16 cellular contexts compared by ENCODE assay signal in genomic region chr6:25966707-25967106, GRCh38. TPM values are rescaled to one million over a fixed set of nuclear protein-coding genes. Genes with fewer than 3 reads are reported as not detected.
A peak's percentile ranks its signal among the peaks of the same experiment; 100 is the strongest.
DNase-seq lines count a peak whose midpoint lies in the region; ATAC-seq, FAIRE-seq and TF ChIP-seq lines count a peak whose summit lies in the region.
"Had no signal": no experiment of that assay in that cellular context is flagged by ENCODE, and none has a peak within 500 bp of the region (broad histone marks: within the 10 kb centered on the region; RNA-seq: fewer than 3 reads in every experiment).

No MANE protein-coding gene starts in this region.

- peaks cover 58% of the 10 kb centered on the region for H3K4me1 ChIP-seq in ACC112 (ENCODE audit: control insufficient read depth, insufficient read depth, low read length, unreplicated experiment)
- H3K4me1 ChIP-seq in CD8-positive, alpha-beta memory T cell (ENCODE audit: insufficient read depth, low read length) = peaks cover 62% of the 10 kb centered on the region
- peaks cover 87% of the 10 kb centered on the region for H3K4me1 ChIP-seq in lower lobe of right lung
- H3K4me1 ChIP-seq in tibial nerve = peaks cover 0 to 79% (median 46%) of the 10 kb centered on the region in 4 donors

- H3K27ac Mint-ChIP-seq in CD8-positive, alpha-beta memory T cell = peak overlapping the region; percentile 19 to 90 (median 80)
- H3K27ac Mint-ChIP-seq in activated CD8-positive, alpha-beta T cell treated with anti-CD3 and anti-CD28 coated beads for 36 hours = peak overlapping the region; percentile 21

- POLR2A ChIA-PET in CD8-positive, alpha-beta memory T cell (lab: Charles Lee) = interaction anchor here (1.1 kb wide), 1 partner anchor 26 kb away, joined by 4 read pairs; no protein-coding TSS in a partner anchor
- POLR2A ChIA-PET in activated CD8-positive, alpha-beta T cell treated with anti-CD3 and anti-CD28 coated beads for 36 hours (lab: Charles Lee) = interaction anchor here (0.9 to 1.4 kb wide), 4 partner anchors 9 to 54 kb away, joined by 3 to 10 read pairs (median 3); a partner anchor contains a TSS

- H3K4me3 Mint-ChIP-seq in CD8-positive, alpha-beta memory T cell = peak overlapping the region; percentile 55 to 87 (median 79)
- H3K4me3 Mint-ChIP-seq in activated CD8-positive, alpha-beta T cell treated with anti-CD3 and anti-CD28 coated beads for 36 hours = peak overlapping the region; percentile 42

- H3K4me1 Mint-ChIP-seq in CD8-positive, alpha-beta memory T cell = peaks cover 73 to 92% (median 90%) of the 10 kb centered on the region in 3 donors
- peaks cover 69% of the 10 kb centered on the region for H3K4me1 Mint-ChIP-seq in activated CD8-positive, alpha-beta T cell treated with anti-CD3 and anti-CD28 coated beads for 36 hours (ENCODE audit: low read depth)

- no peak for DNase-seq in CD8-positive, alpha-beta memory T cell
- DNase-seq in activated CD8-positive, alpha-beta T cell treated with anti-CD3 and anti-CD28 coated beads for 36 hours = no peak
- DNase-seq in lower lobe of right lung (no peak), tibial nerve (ENCODE audit: low spot score in 2 of 2) (no peak), pons (ENCODE audit: low spot score) (no peak), GM12891 (ENCODE audit: insufficient read length, low spot score) (no peak)
- DNase-seq in effector CD4-positive, alpha-beta T cell = no peak
- DNase-seq: dermis blood vessel endothelial cell, KBM-7, NCI-H146, NCI-H510A, Peyer's patch, uterus had no signal

- no peak for TF ChIP-seq EP300 in tibial nerve (IDR thresholded peaks at IDR 0.05)

- H3K27me3 ChIP-seq in ACC112 (ENCODE audit: insufficient read depth, low read length) = no peaks in the 10 kb centered on the region
- H3K27me3 ChIP-seq in CD8-positive, alpha-beta memory T cell (ENCODE audit: insufficient read depth, low read length, poor library complexity, severe bottlenecking) = no peaks in the 10 kb centered on the region
- no peaks in the 10 kb centered on the region for H3K27me3 ChIP-seq in lower lobe of right lung (ENCODE audit: low read depth)
- no peaks in the 10 kb centered on the region for H3K27me3 ChIP-seq in tibial nerve
- H3K27me3 ChIP-seq: Peyer's patch, uterus had no signal

- FAIRE-seq in GM12891 (lab: Jason Lieb, UNC) = no peak

- no peaks in the 10 kb centered on the region for H3K9me3 Mint-ChIP-seq in CD8-positive, alpha-beta memory T cell
- H3K9me3 Mint-ChIP-seq in activated CD8-positive, alpha-beta T cell treated with anti-CD3 and anti-CD28 coated beads for 36 hours = no peaks in the 10 kb centered on the region

- no peak overlapping the region for H2AFZ ChIP-seq in ACC112 (ENCODE audit: low read length, unreplicated experiment)

- no peaks in the 10 kb centered on the region for H3K9me3 ChIP-seq in CD8-positive, alpha-beta memory T cell (ENCODE audit: low read length)
- H3K9me3 ChIP-seq in lower lobe of right lung (no peaks in the 10 kb centered on the region), tibial nerve (no peaks in the 10 kb centered on the region)
- H3K9me3 ChIP-seq: Peyer's patch, uterus had no signal

- H3K4me3 ChIP-seq in ACC112 (ENCODE audit: low read depth, low read length) (peak overlapping the region; percentile 27), lower lobe of right lung (peak overlapping the region; percentile 17), tibial nerve (no peak overlapping the region)
- H3K4me3 ChIP-seq in CD8-positive, alpha-beta memory T cell (ENCODE audit: low read length) = peak overlapping the region; percentile 3
- H3K4me3 ChIP-seq: Peyer's patch, uterus had no signal

- peaks cover 56% of the 10 kb centered on the region for H3K79me2 ChIP-seq in ACC112 (ENCODE audit: control insufficient read depth, insufficient read depth, low read length, unreplicated experiment)

- H3K36me3 ChIP-seq in ACC112 (ENCODE audit: insufficient read depth, low read length) = peaks cover 37% of the 10 kb centered on the region
- peaks cover 25% of the 10 kb centered on the region for H3K36me3 ChIP-seq in CD8-positive, alpha-beta memory T cell (ENCODE audit: insufficient read depth, low read length)
- H3K36me3 ChIP-seq in lower lobe of right lung = peaks cover 70% of the 10 kb centered on the region
- H3K36me3 ChIP-seq in tibial nerve = peaks cover 0 to 60% (median 9%) of the 10 kb centered on the region in 3 donors
- H3K36me3 ChIP-seq: uterus had no signal

- WGBS in tibial nerve, 2 donors = 98 to 99% methylated on average over 10 of the region's 10 CpGs

- CTCF ChIA-PET in CD8-positive, alpha-beta memory T cell (lab: Charles Lee) = interaction anchor here (0.8 to 3.8 kb wide), 4 partner anchors 8 to 36 kb away, joined by 3 to 27 read pairs (median 4); no protein-coding TSS in a partner anchor
- CTCF ChIA-PET in activated CD8-positive, alpha-beta T cell treated with anti-CD3 and anti-CD28 coated beads for 36 hours (lab: Charles Lee) = interaction anchor here (1.0 to 3.0 kb wide), 5 partner anchors 9 to 410 kb away, joined by 3 to 20 read pairs (median 7); no protein-coding TSS in a partner anchor

- intact Hi-C loops in activated CD8-positive, alpha-beta T cell treated with anti-CD3 and anti-CD28 coated beads for 36 hours (cut with micrococcal nuclease) = no loop called here
- intact Hi-C loops in lower lobe of right lung (cut with DNase I) = no loop called here

- H3K36me3 Mint-ChIP-seq in CD8-positive, alpha-beta memory T cell = peaks cover 16 to 78% (median 35%) of the 10 kb centered on the region in 3 donors
- peaks cover 65% of the 10 kb centered on the region for H3K36me3 Mint-ChIP-seq in activated CD8-positive, alpha-beta T cell treated with anti-CD3 and anti-CD28 coated beads for 36 hours (ENCODE audit: low read depth)

- TF ChIP-seq POLR2A in tibial nerve (IDR thresholded peaks at IDR 0.05) (no peak), GM12891 (IDR thresholded peaks at IDR 0.05; ENCODE audit: low read depth, low read length) (no peak)

- ATAC-seq in activated CD8-positive, alpha-beta T cell treated with anti-CD3 and anti-CD28 coated beads for 36 hours = no peak
- ATAC-seq in lower lobe of right lung = no peak

- no peak for TF ChIP-seq CTCF in activated CD8-positive, alpha-beta T cell treated with anti-CD3 and anti-CD28 coated beads for 36 hours (IDR thresholded peaks at IDR 0.05)
- TF ChIP-seq CTCF in lower lobe of right lung (IDR thresholded peaks at IDR 0.05) (no peak), tibial nerve (IDR thresholded peaks at IDR 0.05) (no peak)

- H3K27me3 Mint-ChIP-seq in CD8-positive, alpha-beta memory T cell = no peaks in the 10 kb centered on the region
- H3K27me3 Mint-ChIP-seq in activated CD8-positive, alpha-beta T cell treated with anti-CD3 and anti-CD28 coated beads for 36 hours = no peaks in the 10 kb centered on the region

- H3K27ac ChIP-seq in ACC112 (ENCODE audit: low read depth, low read length) (no peak overlapping the region), lower lobe of right lung (no peak overlapping the region), tibial nerve (no peak overlapping the region)
- H3K27ac ChIP-seq in CD8-positive, alpha-beta memory T cell (ENCODE audit: low read depth, low read length) = no peak overlapping the region
- H3K27ac ChIP-seq: Peyer's patch, uterus had no signal

TF ChIP-seq in GM12891, 5 proteins besides CTCF, POLR2A, EP300 and RAD21:
- TF ChIP-seq SPI1 (IDR thresholded peaks at IDR 0.05; ENCODE audit: low read depth, low read length) = no peak
- no peak for TF ChIP-seq TAF1 (IDR thresholded peaks at IDR 0.05; ENCODE audit: low read depth, low read length)
- TF ChIP-seq POU2F2 (IDR thresholded peaks at IDR 0.05; ENCODE audit: low read depth, low read length) = no peak
- no peak for TF ChIP-seq POLR2AphosphoS5 (IDR thresholded peaks at IDR 0.05; ENCODE audit: low read depth, low read length)
- no peak for TF ChIP-seq PAX5 (IDR thresholded peaks at IDR 0.05; ENCODE audit: insufficient read depth, low read length, severe bottlenecking)

RNA-seq across cellular contexts. Expression of gene TRIM38, which starts 4.1 kb away (rescaled TPM):
- 10 to 100 TPM; 10.8 to 11.2 TPM for total RNA-seq in CD8-positive, alpha-beta memory T cell
- polyA plus RNA-seq in CD8-positive, alpha-beta memory T cell = 10.1 TPM
- total RNA-seq in activated CD8-positive, alpha-beta T cell treated with anti-CD3 and anti-CD28 coated beads for 36 hours = 1 to 10 TPM; 8.0 to 8.3 TPM
- total RNA-seq in lower lobe of right lung = 23.0 TPM
- 10 to 100 TPM in 2 of 4 donors, 1 to 10 TPM in 2; 8.8 to 12.2 (median 9.5) TPM for total RNA-seq in tibial nerve
- 6.0 TPM for polyA plus RNA-seq in GM12891 (2012; ENCODE audit: low read depth, missing spikeins)

RNA-seq across cellular contexts. Expression of gene SLC17A2, which starts 36.2 kb away (rescaled TPM):
- not detected for total RNA-seq in CD8-positive, alpha-beta memory T cell
- polyA plus RNA-seq in CD8-positive, alpha-beta memory T cell = not detected
- not detected for total RNA-seq in activated CD8-positive, alpha-beta T cell treated with anti-CD3 and anti-CD28 coated beads for 36 hours
- total RNA-seq in lower lobe of right lung = not detected
- total RNA-seq in tibial nerve = not detected
- polyA plus RNA-seq in GM12891 (2012; ENCODE audit: low read depth, missing spikeins) = not detected
- total RNA-seq: activated CD8-positive, alpha-beta memory T cell treated with anti-CD3 and anti-CD28 coated beads for 36 hours; dermis blood vessel endothelial cell; osteoblast; Peyer's patch; uterus had no signal

Comparison
In these comparisons a context has a peak if more than half of its experiments do, and no peak if none do; other contexts are left out.
1. H3K4me3 ChIP-seq: peak in ACC112 (single experiment), CD8-positive, alpha-beta memory T cell (single experiment) and lower lobe of right lung (single experiment); none in tibial nerve (0 of 4).